11 cellular contexts compared by ENCODE assay signal in genomic region chr13:27969073-27969865, GRCh38. TPM values are rescaled to one million over a fixed set of nuclear protein-coding genes. Genes with fewer than 3 reads are reported as not detected.
DNase-seq lines count a peak whose midpoint lies in the region; ATAC-seq, FAIRE-seq and TF ChIP-seq lines count a peak whose summit lies in the region.
"Had no signal": no experiment of that assay in that cellular context is flagged by ENCODE, and none has a peak within 500 bp of the region (broad histone marks: within the 10 kb centered on the region; RNA-seq: fewer than 3 reads in every experiment).

CDX2 (minus strand) TSS chr13:27969315; CDS start chr13:27969006, 309 bp downstream.

- POLR2A ChIA-PET in HepG2 (lab: Yijun Ruan, JAX), result no interaction called here

- no peak for TF ChIP-seq EP300 in HepG2 (IDR thresholded peaks at IDR 0.05; ENCODE audit: low read depth in 2 of 2, low read length in 2 of 2)
- no peak for TF ChIP-seq EP300 in HepG2 (CRISPR knock-in tag; IDR thresholded peaks at IDR 0.05; ENCODE audit: borderline replicate concordance)

- FAIRE-seq in HepG2 (lab: Jason Lieb, UNC), result no peak

- no TSS peak for BruUV-seq in HepG2 (replicated peaks; lab: Mats Ljungman, UMichigan)

- TF ChIP-seq POLR2A in HepG2 (IDR thresholded peaks at IDR 0.05; ENCODE audit: insufficient read depth in 1 of 2, low read depth in 2 of 2, low read length in 2 of 2), result no peak
- no peak for TF ChIP-seq POLR2A in right lobe of liver (IDR thresholded peaks at IDR 0.05)

- H3K27me3 Mint-ChIP-seq in T-helper 17 cell, result peaks cover 77% of the 10 kb centered on the region

- H4K20me1 ChIP-seq in HepG2 (ENCODE audit: insufficient read depth, low read length), result no peaks in the 10 kb centered on the region

- H3K9me3 ChIP-seq in HepG2 (ENCODE audit: low read length), result no peaks in the 10 kb centered on the region
- H3K9me3 ChIP-seq in right lobe of liver, result no peaks in the 10 kb centered on the region
- no peaks in the 10 kb centered on the region for H3K9me3 ChIP-seq in T-helper 17 cell (ENCODE audit: control insufficient read depth, low read length, poor library complexity, severe bottlenecking)

- H3K4me3 ChIP-seq in HepG2 (replicated peaks in 1 of 3; ENCODE audit: insufficient read depth in 1 of 3, low read depth in 2 of 3, low read length in 3 of 3) (peak within 1 kb of the TSS; percentile 30 to 60 (median 34); a peak in 5 of 6 replicates), right lobe of liver (no peak within 1 kb of the TSS), brain microvascular endothelial cell (ENCODE audit: low read depth, low read length) (no peak within 1 kb of the TSS)

- no peak within 1 kb of the TSS for H3K27ac Mint-ChIP-seq in T-helper 17 cell

- ATAC-seq in HepG2, result no peak
- ATAC-seq in right lobe of liver, result no peak
- ATAC-seq in T-helper 17 cell, result no peak
- no peak for ATAC-seq in activated CD4-positive, CD25-positive, alpha-beta regulatory T cell treated with anti-CD3 and anti-CD28 coated beads, Interleukin-2, amount 50 U/mL, for 24 hours
- no peak for ATAC-seq in HG02763 (IDR thresholded peaks at IDR 0.05; ENCODE audit: unreplicated experiment)
- no peak for ATAC-seq in GM19467 (IDR thresholded peaks at IDR 0.05; ENCODE audit: unreplicated experiment)

- intact Hi-C loops in HepG2 (cut with micrococcal nuclease; ENCODE audit: unreplicated experiment), result no loop called here
- intact Hi-C loops in right lobe of liver (cut with DNase I), result loop anchor here in 1 of 2 donors (10.0 kb wide), 2 partner anchors 144 to 604 kb away; no protein-coding TSS in a partner anchor

- 0 out of 2 replicates have a peak within 1 kb of the TSS, but pooled peaks have one; percentile 8 for H3K9ac ChIP-seq in HepG2 (ENCODE audit: insufficient read depth, low read depth, low read length)

- H2AFZ ChIP-seq in HepG2 (ENCODE audit: low read length), result no peak within 1 kb of the TSS

- 11% methylated on average over 29 of the region's 35 CpGs for WGBS in HepG2 (ENCODE audit: low lambda C conversion rate)
- WGBS in right lobe of liver (ENCODE audit: insufficient coverage, low coverage, low lambda C conversion rate, missing lambda C conversion rate), result 11% methylated on average over 21 of the region's 35 CpGs

- H3K27me3 ChIP-seq in HepG2 (ENCODE audit: control insufficient read depth in 1 of 2, insufficient read depth in 2 of 2, low read length in 2 of 2), result peaks cover 19 to 77% of the 10 kb centered on the region in 2 experiments
- H3K27me3 ChIP-seq in right lobe of liver, result peaks cover 5 to 22% of the 10 kb centered on the region in 2 donors
- peaks cover 100% of the 10 kb centered on the region for H3K27me3 ChIP-seq in brain microvascular endothelial cell (replicated peaks)

- no peaks in the 10 kb centered on the region for H3K79me2 ChIP-seq in HepG2 (ENCODE audit: insufficient read depth, low read length)

- peak within 1 kb of the TSS; percentile 68 for H3K4me2 ChIP-seq in HepG2 (ENCODE audit: low read depth, low read length)

- in situ Hi-C loops in HepG2 (cut with HindIII; ENCODE audit: extremely low pct_ligation_motif_present, low pct_unique_long_range_greater_than_20kb) (loop anchor here (25.0 kb wide), 1 partner anchor 1007 kb away; no protein-coding TSS in a partner anchor), brain microvascular endothelial cell (cut with HindIII; ENCODE audit: low pct_ligation_motif_present, low sequenced_read_pairs) (no loop called here)

- H3K4me3 Mint-ChIP-seq in T-helper 17 cell, result peak within 1 kb of the TSS; percentile 80

- H3K4me1 ChIP-seq in HepG2 (ENCODE audit: insufficient read depth, low read length), result peaks cover 21% of the 10 kb centered on the region; the same call in 1 of the 2 replicates
- H3K4me1 ChIP-seq in right lobe of liver, result peaks cover 0 to 11% (median 0%) of the 10 kb centered on the region in 4 donors

- peaks cover 2% of the 10 kb centered on the region for H3K36me3 Mint-ChIP-seq in T-helper 17 cell (ENCODE audit: low read depth)

- H3K36me3 ChIP-seq in HepG2 (replicated peaks in 1 of 2; ENCODE audit: control insufficient read depth in 1 of 2, insufficient read depth in 2 of 2, low read length in 2 of 2), result no peaks in the 10 kb centered on the region
- no peaks in the 10 kb centered on the region for H3K36me3 ChIP-seq in right lobe of liver
- no peaks in the 10 kb centered on the region for H3K36me3 ChIP-seq in brain microvascular endothelial cell (replicated peaks)

- TF ChIP-seq CTCF in HepG2 (CRISPR knock-in tag; IDR thresholded peaks at IDR 0.05) (no peak), right lobe of liver (IDR thresholded peaks at IDR 0.05) (no peak), brain microvascular endothelial cell (IDR thresholded peaks at IDR 0.05; ENCODE audit: low read depth, low read length, missing control alignments) (no peak)

- peaks cover 19% of the 10 kb centered on the region for H3K4me1 Mint-ChIP-seq in T-helper 17 cell

- CTCF ChIA-PET in HepG2 (lab: Yijun Ruan, JAX; ENCODE audit: low intra/inter-chr PET ratio, low total read pairs), result no interaction called here

- DNase-seq in HepG2 (ENCODE audit: low spot score) (no peak), right lobe of liver (no peak), T-helper 17 cell (no peak), left kidney (ENCODE audit: low read depth, low spot score) (peak; percentile 40), brain microvascular endothelial cell (no peak)
- DNase-seq: DMS153, NCI-H146 had no signal

- no peak within 1 kb of the TSS for H3K27ac ChIP-seq in HepG2 (ENCODE audit: extremely low read length, insufficient read depth, low read length)
- H3K27ac ChIP-seq in right lobe of liver, result no peak within 1 kb of the TSS
- no peak within 1 kb of the TSS for H3K27ac ChIP-seq in brain microvascular endothelial cell

- no peak for TF ChIP-seq RAD21 in HepG2 (CRISPR knock-in tag; IDR thresholded peaks at IDR 0.05)

TF ChIP-seq in HepG2, 621 proteins besides CTCF, POLR2A, EP300 and RAD21 (continues in another document):
- TF ChIP-seq CSRNP1 (CRISPR knock-in tag; IDR thresholded peaks at IDR 0.05) (no peak), PHF20 (CRISPR knock-in tag; IDR thresholded peaks at IDR 0.05) (0 out of 2 replicates have a peak, but pooled peaks have one; percentile 5), EZH2 (conservative IDR thresholded peaks at IDR 0.05; ENCODE audit: low read depth, low read length) (peak; percentile 66), ZNF24 (IDR thresholded peaks at IDR 0.05) (no peak), SP4 (CRISPR knock-in tag; IDR thresholded peaks at IDR 0.05) (no peak), ONECUT2 (CRISPR knock-in tag; IDR thresholded peaks at IDR 0.05) (no peak), MTF2 (CRISPR knock-in tag; IDR thresholded peaks at IDR 0.05; ENCODE audit: borderline replicate concordance) (0 out of 2 replicates have a peak, but pooled peaks have one; percentile 4), ZNF446 (CRISPR knock-in tag; IDR thresholded peaks at IDR 0.05) (no peak)

RNA-seq across cellular contexts. Expression of gene CDX2, which starts in this region (rescaled TPM):
- total RNA-seq in HepG2 (2016; rRNA removed; fragmentation: Illumina TruSeq; extraction: Trizol) (0.04 TPM in 1 of 2 replicates, not detected in the other), right lobe of liver (not detected), T-helper 17 cell (not detected)
- total RNA-seq in HepG2 (2016; cell fraction: cytosol; rRNA removed; fragmentation: Illumina TruSeq; extraction: Trizol; ENCODE audit: low read depth), result 0.09 TPM in 1 of 2 replicates, not detected in the other
- total RNA-seq in HepG2 (2016; cell fraction: insoluble cytoplasmic fraction; rRNA removed; fragmentation: Illumina TruSeq; extraction: Trizol), result 0.04 TPM in 1 of 2 replicates, not detected in the other
- total RNA-seq in HepG2 (2016; cell fraction: membrane; rRNA removed; fragmentation: Illumina TruSeq; extraction: Trizol), result 0.14 and 0.25 TPM in 2 replicates
- not detected in 2 replicates for total RNA-seq in HepG2 (2016; cell fraction: nucleus; rRNA removed; fragmentation: Illumina TruSeq; extraction: Trizol)
- polyA plus RNA-seq in HepG2 (2011; rRNA removed), result not detected in 2 replicates
- not detected in 2 replicates for polyA plus RNA-seq in HepG2 (2011; cell fraction: cytosol; rRNA removed)
- polyA plus RNA-seq in HepG2 (2011; cell fraction: nucleus; rRNA removed), result 0.27 TPM in 1 of 2 replicates, not detected in the other
- not detected in 2 replicates for polyA plus RNA-seq in HepG2 (2012)
- 0.02 and 0.08 TPM in 2 replicates for polyA plus RNA-seq in HepG2 (2016; cell fraction: cytosol; fragmentation: Illumina TruSeq; extraction: Trizol; ENCODE audit: low read depth)
- polyA plus RNA-seq in HepG2 (2016; cell fraction: insoluble cytoplasmic fraction; fragmentation: Illumina TruSeq; extraction: Trizol; ENCODE audit: low read depth), result not detected in 2 replicates
- 0.22 TPM in 1 of 2 replicates, not detected in the other for polyA plus RNA-seq in HepG2 (2016; cell fraction: membrane; fragmentation: Illumina TruSeq; extraction: Trizol; ENCODE audit: low read depth)
- polyA plus RNA-seq in HepG2 (2016; cell fraction: nucleus; fragmentation: Illumina TruSeq; extraction: Trizol; ENCODE audit: insufficient read depth, low read depth), result not detected in 2 replicates
- not detected in 2 replicates for polyA minus RNA-seq in HepG2 (2011; rRNA and poly(A)+ RNA removed; ENCODE audit: low replicate concordance)
- not detected in 2 replicates for polyA minus RNA-seq in HepG2 (2011; cell fraction: cytosol; rRNA and poly(A)+ RNA removed)
- polyA minus RNA-seq in HepG2 (2011; cell fraction: nucleus; rRNA and poly(A)+ RNA removed), result 0.13 TPM in 1 of 2 replicates, not detected in the other
- total RNA-seq: liver had no signal
- polyA plus RNA-seq: liver had no signal

Comparison
In these comparisons a context has a peak if more than half of its experiments do, and no peak if none do; other contexts are left out.
1. H3K4me3 ChIP-seq: peak in HepG2 (3 of 3); none in right lobe of liver (0 of 3) and brain microvascular endothelial cell (single experiment).